In the genomic region with DNA sequence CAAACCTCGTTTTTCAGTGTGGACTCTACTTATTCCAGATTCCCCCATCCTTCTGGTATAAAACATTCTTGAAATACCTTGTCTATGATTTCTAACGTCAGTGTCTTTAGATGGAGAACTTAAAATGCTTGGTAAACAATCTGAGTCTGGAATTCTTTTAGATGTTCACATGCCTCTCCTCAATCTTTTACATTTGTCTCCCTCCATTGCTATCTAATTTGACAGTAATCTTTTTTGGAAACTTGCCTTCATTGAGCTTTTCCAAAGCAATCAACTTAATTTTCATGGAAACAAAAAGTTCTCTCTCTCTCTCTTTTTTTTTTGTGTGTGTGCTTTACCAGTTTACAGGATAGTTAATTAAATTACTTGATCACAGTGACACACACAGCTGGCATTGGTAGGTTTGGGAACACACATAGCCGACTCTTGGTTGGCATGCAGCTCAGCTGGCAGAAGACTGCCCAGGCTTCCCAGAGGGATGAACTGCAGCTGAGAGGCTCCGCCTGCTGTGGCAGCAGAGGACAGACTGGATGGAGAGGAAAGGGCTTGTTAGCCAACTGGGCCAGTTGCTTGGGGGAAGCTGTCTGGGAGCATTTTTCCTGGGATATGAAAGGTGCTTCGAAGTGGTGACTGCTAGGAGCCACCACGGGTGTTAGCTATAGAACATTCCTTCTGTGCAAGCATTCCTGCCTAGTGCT, we compare ENCODE assay signal across 2 cellular contexts.
TF ChIP-seq lines count a peak whose summit lies in the region.

No MANE protein-coding gene starts in this region.

TF ChIP-seq in liver, 16 proteins besides CTCF, POLR2A, EP300 and RAD21:
- no peak for TF ChIP-seq FOXA1 (IDR thresholded peaks at IDR 0.05)
- TF ChIP-seq MAX (IDR thresholded peaks at IDR 0.05), result no peak
- TF ChIP-seq ATF3 (IDR thresholded peaks at IDR 0.05), result no peak
- no peak for TF ChIP-seq SP1 (IDR thresholded peaks at IDR 0.05)
- TF ChIP-seq, protein P1, sequence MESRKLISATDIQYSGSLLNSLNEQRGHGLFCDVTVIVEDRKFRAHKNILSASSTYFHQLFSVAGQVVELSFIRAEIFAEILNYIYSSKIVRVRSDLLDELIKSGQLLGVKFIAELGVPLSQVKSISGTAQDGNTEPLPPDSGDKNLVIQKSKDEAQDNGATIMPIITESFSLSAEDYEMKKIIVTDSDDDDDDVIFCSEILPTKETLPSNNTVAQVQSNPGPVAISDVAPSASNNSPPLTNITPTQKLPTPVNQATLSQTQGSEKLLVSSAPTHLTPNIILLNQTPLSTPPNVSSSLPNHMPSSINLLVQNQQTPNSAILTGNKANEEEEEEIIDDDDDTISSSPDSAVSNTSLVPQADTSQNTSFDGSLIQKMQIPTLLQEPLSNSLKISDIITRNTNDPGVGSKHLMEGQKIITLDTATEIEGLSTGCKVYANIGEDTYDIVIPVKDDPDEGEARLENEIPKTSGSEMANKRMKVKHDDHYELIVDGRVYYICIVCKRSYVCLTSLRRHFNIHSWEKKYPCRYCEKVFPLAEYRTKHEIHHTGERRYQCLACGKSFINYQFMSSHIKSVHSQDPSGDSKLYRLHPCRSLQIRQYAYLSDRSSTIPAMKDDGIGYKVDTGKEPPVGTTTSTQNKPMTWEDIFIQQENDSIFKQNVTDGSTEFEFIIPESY (IDR thresholded peaks at IDR 0.05), result no peak
- no peak for TF ChIP-seq YY1 (IDR thresholded peaks at IDR 0.05)
- TF ChIP-seq GABPA (IDR thresholded peaks at IDR 0.05 in 1 of 2, conservative IDR thresholded peaks at IDR 0.05 in 1 of 2), result no peak
- no peak for TF ChIP-seq JUND (IDR thresholded peaks at IDR 0.05)
- no peak for TF ChIP-seq RXRA (IDR thresholded peaks at IDR 0.05)
- no peak for TF ChIP-seq EGR1 (IDR thresholded peaks at IDR 0.05; ENCODE audit: low read depth in 2 of 2)
- no peak for TF ChIP-seq TAF1 (conservative IDR thresholded peaks at IDR 0.05)
- no peak for TF ChIP-seq HNF4A (conservative IDR thresholded peaks at IDR 0.05)
- no peak for TF ChIP-seq HNF4G (IDR thresholded peaks at IDR 0.05)
- TF ChIP-seq FOXA2 (IDR thresholded peaks at IDR 0.05), result no peak
- TF ChIP-seq REST (IDR thresholded peaks at IDR 0.05), result no peak
- TF ChIP-seq NR2F2 (IDR thresholded peaks at IDR 0.05), result no peak

TF ChIP-seq in HepG2, 621 proteins besides CTCF, POLR2A, EP300 and RAD21:
- TF ChIP-seq, protein P2, sequence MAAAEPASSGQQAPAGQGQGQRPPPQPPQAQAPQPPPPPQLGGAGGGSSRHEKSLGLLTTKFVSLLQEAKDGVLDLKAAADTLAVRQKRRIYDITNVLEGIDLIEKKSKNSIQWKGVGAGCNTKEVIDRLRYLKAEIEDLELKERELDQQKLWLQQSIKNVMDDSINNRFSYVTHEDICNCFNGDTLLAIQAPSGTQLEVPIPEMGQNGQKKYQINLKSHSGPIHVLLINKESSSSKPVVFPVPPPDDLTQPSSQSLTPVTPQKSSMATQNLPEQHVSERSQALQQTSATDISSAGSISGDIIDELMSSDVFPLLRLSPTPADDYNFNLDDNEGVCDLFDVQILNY (CRISPR knock-in tag; conservative IDR thresholded peaks at IDR 0.05), result no peak
- TF ChIP-seq, protein P3, sequence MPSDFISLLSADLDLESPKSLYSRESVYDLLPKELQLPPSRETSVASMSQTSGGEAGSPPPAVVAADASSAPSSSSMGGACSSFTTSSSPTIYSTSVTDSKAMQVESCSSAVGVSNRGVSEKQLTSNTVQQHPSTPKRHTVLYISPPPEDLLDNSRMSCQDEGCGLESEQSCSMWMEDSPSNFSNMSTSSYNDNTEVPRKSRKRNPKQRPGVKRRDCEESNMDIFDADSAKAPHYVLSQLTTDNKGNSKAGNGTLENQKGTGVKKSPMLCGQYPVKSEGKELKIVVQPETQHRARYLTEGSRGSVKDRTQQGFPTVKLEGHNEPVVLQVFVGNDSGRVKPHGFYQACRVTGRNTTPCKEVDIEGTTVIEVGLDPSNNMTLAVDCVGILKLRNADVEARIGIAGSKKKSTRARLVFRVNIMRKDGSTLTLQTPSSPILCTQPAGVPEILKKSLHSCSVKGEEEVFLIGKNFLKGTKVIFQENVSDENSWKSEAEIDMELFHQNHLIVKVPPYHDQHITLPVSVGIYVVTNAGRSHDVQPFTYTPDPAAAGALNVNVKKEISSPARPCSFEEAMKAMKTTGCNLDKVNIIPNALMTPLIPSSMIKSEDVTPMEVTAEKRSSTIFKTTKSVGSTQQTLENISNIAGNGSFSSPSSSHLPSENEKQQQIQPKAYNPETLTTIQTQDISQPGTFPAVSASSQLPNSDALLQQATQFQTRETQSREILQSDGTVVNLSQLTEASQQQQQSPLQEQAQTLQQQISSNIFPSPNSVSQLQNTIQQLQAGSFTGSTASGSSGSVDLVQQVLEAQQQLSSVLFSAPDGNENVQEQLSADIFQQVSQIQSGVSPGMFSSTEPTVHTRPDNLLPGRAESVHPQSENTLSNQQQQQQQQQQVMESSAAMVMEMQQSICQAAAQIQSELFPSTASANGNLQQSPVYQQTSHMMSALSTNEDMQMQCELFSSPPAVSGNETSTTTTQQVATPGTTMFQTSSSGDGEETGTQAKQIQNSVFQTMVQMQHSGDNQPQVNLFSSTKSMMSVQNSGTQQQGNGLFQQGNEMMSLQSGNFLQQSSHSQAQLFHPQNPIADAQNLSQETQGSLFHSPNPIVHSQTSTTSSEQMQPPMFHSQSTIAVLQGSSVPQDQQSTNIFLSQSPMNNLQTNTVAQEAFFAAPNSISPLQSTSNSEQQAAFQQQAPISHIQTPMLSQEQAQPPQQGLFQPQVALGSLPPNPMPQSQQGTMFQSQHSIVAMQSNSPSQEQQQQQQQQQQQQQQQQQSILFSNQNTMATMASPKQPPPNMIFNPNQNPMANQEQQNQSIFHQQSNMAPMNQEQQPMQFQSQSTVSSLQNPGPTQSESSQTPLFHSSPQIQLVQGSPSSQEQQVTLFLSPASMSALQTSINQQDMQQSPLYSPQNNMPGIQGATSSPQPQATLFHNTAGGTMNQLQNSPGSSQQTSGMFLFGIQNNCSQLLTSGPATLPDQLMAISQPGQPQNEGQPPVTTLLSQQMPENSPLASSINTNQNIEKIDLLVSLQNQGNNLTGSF (CRISPR knock-in tag; IDR thresholded peaks at IDR 0.05), result no peak
- TF ChIP-seq ZNF430 (CRISPR knock-in tag; IDR thresholded peaks at IDR 0.05) (no peak), ZNF616 (CRISPR knock-in tag; IDR thresholded peaks at IDR 0.05; ENCODE audit: low read depth) (no peak), ZNF546 (CRISPR knock-in tag; conservative IDR thresholded peaks at IDR 0.05) (no peak), SIX4 (CRISPR knock-in tag; IDR thresholded peaks at IDR 0.05) (no peak), EHMT2 (IDR thresholded peaks at IDR 0.05; ENCODE audit: borderline replicate concordance, low read depth, low read length) (no peak), ZNF547 (CRISPR knock-in tag; IDR thresholded peaks at IDR 0.05) (no peak), ZNF7 (CRISPR knock-in tag; IDR thresholded peaks at IDR 0.05) (no peak), ZNF263 (CRISPR knock-in tag; IDR thresholded peaks at IDR 0.05) (no peak), AGO1 (IDR thresholded peaks at IDR 0.05; ENCODE audit: low read depth, low read length, poor library complexity, severe bottlenecking) (no peak), KAT7 (CRISPR knock-in tag; IDR thresholded peaks at IDR 0.05; ENCODE audit: borderline replicate concordance) (no peak), CENPX (CRISPR knock-in tag; IDR thresholded peaks at IDR 0.05) (no peak), ZNF776 (CRISPR knock-in tag; IDR thresholded peaks at IDR 0.05) (no peak)
- TF ChIP-seq, protein P4, sequence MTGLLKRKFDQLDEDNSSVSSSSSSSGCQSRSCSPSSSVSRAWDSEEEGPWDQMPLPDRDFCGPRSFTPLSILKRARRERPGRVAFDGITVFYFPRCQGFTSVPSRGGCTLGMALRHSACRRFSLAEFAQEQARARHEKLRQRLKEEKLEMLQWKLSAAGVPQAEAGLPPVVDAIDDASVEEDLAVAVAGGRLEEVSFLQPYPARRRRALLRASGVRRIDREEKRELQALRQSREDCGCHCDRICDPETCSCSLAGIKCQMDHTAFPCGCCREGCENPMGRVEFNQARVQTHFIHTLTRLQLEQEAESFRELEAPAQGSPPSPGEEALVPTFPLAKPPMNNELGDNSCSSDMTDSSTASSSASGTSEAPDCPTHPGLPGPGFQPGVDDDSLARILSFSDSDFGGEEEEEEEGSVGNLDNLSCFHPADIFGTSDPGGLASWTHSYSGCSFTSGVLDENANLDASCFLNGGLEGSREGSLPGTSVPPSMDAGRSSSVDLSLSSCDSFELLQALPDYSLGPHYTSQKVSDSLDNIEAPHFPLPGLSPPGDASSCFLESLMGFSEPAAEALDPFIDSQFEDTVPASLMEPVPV (CRISPR knock-in tag; IDR thresholded peaks at IDR 0.05), result no peak
- TF ChIP-seq, protein P1 (CRISPR knock-in tag; IDR thresholded peaks at IDR 0.05), result no peak
- TF ChIP-seq, protein P5, sequence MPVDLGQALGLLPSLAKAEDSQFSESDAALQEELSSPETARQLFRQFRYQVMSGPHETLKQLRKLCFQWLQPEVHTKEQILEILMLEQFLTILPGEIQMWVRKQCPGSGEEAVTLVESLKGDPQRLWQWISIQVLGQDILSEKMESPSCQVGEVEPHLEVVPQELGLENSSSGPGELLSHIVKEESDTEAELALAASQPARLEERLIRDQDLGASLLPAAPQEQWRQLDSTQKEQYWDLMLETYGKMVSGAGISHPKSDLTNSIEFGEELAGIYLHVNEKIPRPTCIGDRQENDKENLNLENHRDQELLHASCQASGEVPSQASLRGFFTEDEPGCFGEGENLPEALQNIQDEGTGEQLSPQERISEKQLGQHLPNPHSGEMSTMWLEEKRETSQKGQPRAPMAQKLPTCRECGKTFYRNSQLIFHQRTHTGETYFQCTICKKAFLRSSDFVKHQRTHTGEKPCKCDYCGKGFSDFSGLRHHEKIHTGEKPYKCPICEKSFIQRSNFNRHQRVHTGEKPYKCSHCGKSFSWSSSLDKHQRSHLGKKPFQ (CRISPR knock-in tag; IDR thresholded peaks at IDR 0.05; ENCODE audit: insufficient replicate concordance), result no peak
TF ChIP-seq in HepG2: peak in this region for 0.
